16 cellular contexts compared by ENCODE assay signal in the genomic region with DNA sequence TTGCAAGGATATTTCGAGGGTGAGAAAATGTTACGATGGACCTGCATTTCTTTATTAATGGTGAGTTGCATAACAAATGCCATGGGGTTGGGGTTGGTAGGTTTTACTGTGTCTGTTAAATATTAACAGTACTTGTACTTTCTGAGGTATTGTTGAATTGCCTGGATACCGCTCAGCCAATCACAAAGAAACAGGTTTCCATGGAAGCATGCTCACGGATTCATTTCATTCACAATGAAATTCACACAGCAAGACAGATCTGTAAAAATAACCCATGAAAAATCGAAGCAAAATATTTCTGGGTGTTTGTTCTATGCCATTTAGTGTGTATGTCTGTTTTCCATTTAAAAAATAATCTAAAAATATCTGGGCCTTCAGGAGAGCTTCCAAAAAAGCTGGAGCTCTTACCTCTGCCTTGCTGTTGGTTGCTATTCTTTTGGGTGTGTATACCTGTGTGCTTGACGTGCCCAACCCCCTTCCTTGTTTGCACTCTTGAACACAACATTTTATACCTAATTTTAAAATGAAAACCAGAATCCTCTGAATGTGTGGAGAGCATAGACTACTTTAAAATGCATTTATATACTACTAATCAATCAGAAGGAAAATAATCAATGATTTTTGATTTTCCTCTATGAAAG.
DNase-seq lines count a peak whose midpoint lies in the region; ATAC-seq and TF ChIP-seq lines count a peak whose summit lies in the region.
"Had no signal": no experiment of that assay in that cellular context is flagged by ENCODE, and none has a peak within 500 bp of the region (broad histone marks: within the 10 kb centered on the region; RNA-seq: fewer than 3 reads in every experiment).

No MANE protein-coding gene starts in this region.

- CTCF ChIA-PET in SK-N-SH (lab: Yijun Ruan, JAX) = no interaction called here
- CTCF ChIA-PET in CD8-positive, alpha-beta memory T cell (lab: Charles Lee) = no interaction called here

- H3K4me2 ChIP-seq in SK-N-SH = no peak overlapping the region
- H3K4me2 ChIP-seq: KMS-11 had no signal

- no peak overlapping the region for H2AFZ ChIP-seq in SK-N-SH (ENCODE audit: low read depth)

- H3K27me3 ChIP-seq in SK-N-SH (ENCODE audit: insufficient read depth) = no peaks in the 10 kb centered on the region
- no peaks in the 10 kb centered on the region for H3K27me3 ChIP-seq in lung (ENCODE audit: control insufficient read depth, insufficient read depth)
- H3K27me3 ChIP-seq in upper lobe of left lung = no peaks in the 10 kb centered on the region
- no peaks in the 10 kb centered on the region for H3K27me3 ChIP-seq in CD8-positive, alpha-beta memory T cell (ENCODE audit: insufficient read depth, low read length, poor library complexity, severe bottlenecking)

- 78% methylated on average over 6 of the region's 6 CpGs for WGBS in SK-N-SH (ENCODE audit: low lambda C conversion rate)
- 69 to 84% methylated on average over 6 of the region's 6 CpGs for WGBS in lung, 2 donors
- WGBS in upper lobe of left lung, 2 donors = 68% methylated on average over 6 of the region's 6 CpGs

- TF ChIP-seq CTCF in SK-N-SH (IDR thresholded peaks at IDR 0.05) = no peak
- TF ChIP-seq CTCF in lung (IDR thresholded peaks at IDR 0.05; ENCODE audit: control extremely low read depth, extremely low read depth) = no peak
- TF ChIP-seq CTCF in upper lobe of left lung (IDR thresholded peaks at IDR 0.05) = no peak

- no peak for TF ChIP-seq POLR2A in upper lobe of left lung (IDR thresholded peaks at IDR 0.05)

- no peak for ATAC-seq in SK-N-SH treated with all-trans-retinoic acid at 6 μM for 48 hours
- peak; percentile 55 for ATAC-seq in lung (ENCODE audit: insufficient read depth, low FRiP score)
- peak; percentile 49 to 81 for ATAC-seq in upper lobe of left lung (ENCODE audit: low FRiP score in 2 of 2)
- ATAC-seq: activated T-cell treated with anti-CD3 and anti-CD28 coated beads, Interleukin-2, amount 50 U/mL, for 72 hours had no signal

- H3K4me3 Mint-ChIP-seq in CD8-positive, alpha-beta memory T cell = no peak overlapping the region
- H3K4me3 Mint-ChIP-seq: activated T-cell treated with anti-CD3 and anti-CD28 coated beads, Interleukin-2, amount 50 U/mL, for 72 hours had no signal

- no peak overlapping the region for H3K9ac ChIP-seq in SK-N-SH
- H3K9ac ChIP-seq: KMS-11 had no signal

- H3K36me3 ChIP-seq in SK-N-SH (replicated peaks in 1 of 2; ENCODE audit: control insufficient read depth in 1 of 2, insufficient read depth in 2 of 2, low read length in 1 of 2) (no peaks in the 10 kb centered on the region), lung (ENCODE audit: control insufficient read depth in 2 of 2, insufficient read depth in 2 of 2, low read length in 2 of 2) (no peaks in the 10 kb centered on the region), upper lobe of left lung (no peaks in the 10 kb centered on the region)
- H3K36me3 ChIP-seq in CD8-positive, alpha-beta memory T cell (ENCODE audit: insufficient read depth, low read length) = no peaks in the 10 kb centered on the region

- H3K4me3 ChIP-seq in SK-N-SH (ENCODE audit: low read depth in 2 of 2, low read length in 1 of 2) (no peak overlapping the region), lung (no peak overlapping the region), upper lobe of left lung (no peak overlapping the region)
- no peak overlapping the region for H3K4me3 ChIP-seq in CD8-positive, alpha-beta memory T cell (ENCODE audit: low read length)

- no peaks in the 10 kb centered on the region for H3K9me3 Mint-ChIP-seq in CD8-positive, alpha-beta memory T cell
- H3K9me3 Mint-ChIP-seq: activated T-cell treated with anti-CD3 and anti-CD28 coated beads, Interleukin-2, amount 50 U/mL, for 72 hours had no signal

- no peak for TF ChIP-seq RAD21 in SK-N-SH (IDR thresholded peaks at IDR 0.05; ENCODE audit: low read length)

- DNase-seq in SK-N-SH = no peak
- peak; percentile 40 for DNase-seq in lung (ENCODE audit: low spot score)
- peak in 1 of 2 donors; percentile 55 for DNase-seq in upper lobe of left lung
- DNase-seq in posterior vena cava (ENCODE audit: low spot score) = no peak
- DNase-seq in LoVo (ENCODE audit: low spot score) = no peak
- no peak for DNase-seq in CD8-positive, alpha-beta memory T cell
- DNase-seq: activated T-cell treated with anti-CD3 and anti-CD28 coated beads, Interleukin-2, amount 50 U/mL, for 72 hours; cerebellar nuclear complex; DMS 273 treated with DMSO at 0.1 percent for 48 hours; erythroblast; HCEC 1CT; NCI-H2029; SIG-M5 had no signal

- H3K4me1 Mint-ChIP-seq in CD8-positive, alpha-beta memory T cell = peaks cover 30 to 44% (median 34%) of the 10 kb centered on the region in 3 donors

- no peaks in the 10 kb centered on the region for H3K36me3 Mint-ChIP-seq in CD8-positive, alpha-beta memory T cell

- no peaks in the 10 kb centered on the region for H3K9me2 ChIP-seq in SK-N-SH

- H3K27ac Mint-ChIP-seq in CD8-positive, alpha-beta memory T cell = no peak overlapping the region
- H3K27ac Mint-ChIP-seq: activated T-cell treated with anti-CD3 and anti-CD28 coated beads, Interleukin-2, amount 50 U/mL, for 72 hours had no signal

- intact Hi-C loops in posterior vena cava (cut with DNase I) = no loop called here

- H3K9me3 ChIP-seq in SK-N-SH (no peaks in the 10 kb centered on the region), lung (ENCODE audit: control insufficient read depth in 2 of 2, insufficient read depth in 1 of 2, low read length in 1 of 2) (no peaks in the 10 kb centered on the region), upper lobe of left lung (no peaks in the 10 kb centered on the region)
- no peaks in the 10 kb centered on the region for H3K9me3 ChIP-seq in CD8-positive, alpha-beta memory T cell (ENCODE audit: low read length)

- no peak for TF ChIP-seq EP300 in SK-N-SH (IDR thresholded peaks at IDR 0.05; ENCODE audit: borderline replicate concordance in 1 of 2, low read depth in 1 of 2, low read length in 1 of 2)
- TF ChIP-seq EP300 in upper lobe of left lung (IDR thresholded peaks at IDR 0.05) = no peak

- peaks cover 13 to 23% of the 10 kb centered on the region in 2 experiments; a peak in 3 of 4 replicates for H3K4me1 ChIP-seq in SK-N-SH (ENCODE audit: control insufficient read depth in 1 of 2, insufficient read depth in 2 of 2, low read depth in 1 of 2, low read length in 1 of 2)
- H3K4me1 ChIP-seq in lung (ENCODE audit: control insufficient read depth in 2 of 2, insufficient read depth in 2 of 2, low read length in 2 of 2) = peaks cover 4 to 15% of the 10 kb centered on the region in 2 donors
- H3K4me1 ChIP-seq in upper lobe of left lung = peaks cover 11 to 23% (median 17%) of the 10 kb centered on the region in 4 donors
- peaks cover 6% of the 10 kb centered on the region for H3K4me1 ChIP-seq in CD8-positive, alpha-beta memory T cell (ENCODE audit: insufficient read depth, low read length)

- H4K20me1 ChIP-seq in SK-N-SH (ENCODE audit: insufficient read depth) = no peaks in the 10 kb centered on the region

- POLR2A ChIA-PET in SK-N-SH (lab: Yijun Ruan, JAX) = no interaction called here
- POLR2A ChIA-PET in CD8-positive, alpha-beta memory T cell (lab: Charles Lee) = no interaction called here

- no peak overlapping the region for H3K27ac ChIP-seq in SK-N-SH (ENCODE audit: low read depth in 2 of 2, low read length in 1 of 2)
- H3K27ac ChIP-seq in cingulate gyrus (ENCODE audit: low read depth, low read length) = peak overlapping the region; percentile 13
- H3K27ac ChIP-seq in lung (ENCODE audit: low read depth in 1 of 2, low read length in 1 of 2) = no peak overlapping the region
- H3K27ac ChIP-seq in upper lobe of left lung = peak overlapping the region in 2 of 4 donors; percentile 40 to 47
- no peak overlapping the region for H3K27ac ChIP-seq in CD8-positive, alpha-beta memory T cell (ENCODE audit: low read depth, low read length)
- H3K27ac ChIP-seq: KMS-11 had no signal

- H3K27me3 Mint-ChIP-seq in CD8-positive, alpha-beta memory T cell = no peaks in the 10 kb centered on the region

- H3K79me2 ChIP-seq in SK-N-SH (ENCODE audit: insufficient read depth) = no peaks in the 10 kb centered on the region

- peaks cover 11% of the 10 kb centered on the region for H3F3A ChIP-seq in SK-N-SH (replicated peaks; ENCODE audit: insufficient read depth)

TF ChIP-seq in SK-N-SH, 30 proteins besides CTCF, POLR2A, EP300 and RAD21 (continues in another document):
- TF ChIP-seq FOXM1 (IDR thresholded peaks at IDR 0.05; ENCODE audit: low read depth) (no peak), RFX5 (IDR thresholded peaks at IDR 0.05; ENCODE audit: low read length) (0 out of 2 replicates have a peak, but pooled peaks have one; percentile 10)
- TF ChIP-seq, protein P1, sequence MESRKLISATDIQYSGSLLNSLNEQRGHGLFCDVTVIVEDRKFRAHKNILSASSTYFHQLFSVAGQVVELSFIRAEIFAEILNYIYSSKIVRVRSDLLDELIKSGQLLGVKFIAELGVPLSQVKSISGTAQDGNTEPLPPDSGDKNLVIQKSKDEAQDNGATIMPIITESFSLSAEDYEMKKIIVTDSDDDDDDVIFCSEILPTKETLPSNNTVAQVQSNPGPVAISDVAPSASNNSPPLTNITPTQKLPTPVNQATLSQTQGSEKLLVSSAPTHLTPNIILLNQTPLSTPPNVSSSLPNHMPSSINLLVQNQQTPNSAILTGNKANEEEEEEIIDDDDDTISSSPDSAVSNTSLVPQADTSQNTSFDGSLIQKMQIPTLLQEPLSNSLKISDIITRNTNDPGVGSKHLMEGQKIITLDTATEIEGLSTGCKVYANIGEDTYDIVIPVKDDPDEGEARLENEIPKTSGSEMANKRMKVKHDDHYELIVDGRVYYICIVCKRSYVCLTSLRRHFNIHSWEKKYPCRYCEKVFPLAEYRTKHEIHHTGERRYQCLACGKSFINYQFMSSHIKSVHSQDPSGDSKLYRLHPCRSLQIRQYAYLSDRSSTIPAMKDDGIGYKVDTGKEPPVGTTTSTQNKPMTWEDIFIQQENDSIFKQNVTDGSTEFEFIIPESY (IDR thresholded peaks at IDR 0.05; ENCODE audit: borderline replicate concordance, low read depth) = no peak

TF ChIP-seq in SK-N-SH treated with all-trans-retinoic acid at 6 μM for 48 hours, 23 proteins besides CTCF, POLR2A, EP300 and RAD21 (continues in another document):
- TF ChIP-seq SNAI2 (CRISPR knock-in tag; IDR thresholded peaks at IDR 0.05) (no peak), CSDC2 (CRISPR knock-in tag; IDR thresholded peaks at IDR 0.05) (no peak), ZNF8 (CRISPR knock-in tag; IDR thresholded peaks at IDR 0.05) (no peak)
- TF ChIP-seq, protein P2, sequence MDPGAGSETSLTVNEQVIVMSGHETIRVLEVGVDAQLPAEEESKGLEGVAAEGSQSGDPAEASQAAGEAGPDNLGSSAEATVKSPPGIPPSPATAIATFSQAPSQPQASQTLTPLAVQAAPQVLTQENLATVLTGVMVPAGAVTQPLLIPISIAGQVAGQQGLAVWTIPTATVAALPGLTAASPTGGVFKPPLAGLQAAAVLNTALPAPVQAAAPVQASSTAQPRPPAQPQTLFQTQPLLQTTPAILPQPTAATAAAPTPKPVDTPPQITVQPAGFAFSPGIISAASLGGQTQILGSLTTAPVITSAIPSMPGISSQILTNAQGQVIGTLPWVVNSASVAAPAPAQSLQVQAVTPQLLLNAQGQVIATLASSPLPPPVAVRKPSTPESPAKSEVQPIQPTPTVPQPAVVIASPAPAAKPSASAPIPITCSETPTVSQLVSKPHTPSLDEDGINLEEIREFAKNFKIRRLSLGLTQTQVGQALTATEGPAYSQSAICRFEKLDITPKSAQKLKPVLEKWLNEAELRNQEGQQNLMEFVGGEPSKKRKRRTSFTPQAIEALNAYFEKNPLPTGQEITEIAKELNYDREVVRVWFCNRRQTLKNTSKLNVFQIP (CRISPR knock-in tag; IDR thresholded peaks at IDR 0.05; ENCODE audit: borderline replicate concordance, low read depth) = no peak
